ENCODE assay signal across 29 cellular contexts in genomic region chr16:66425651-66426050, GRCh38. TPM values are rescaled to one million over a fixed set of nuclear protein-coding genes. Genes with fewer than 3 reads are reported as not detected.
DNase-seq lines count a peak whose midpoint lies in the region; ATAC-seq, FAIRE-seq and TF ChIP-seq lines count a peak whose summit lies in the region.
"Had no signal": no experiment of that assay in that cellular context is flagged by ENCODE, and none has a peak within 500 bp of the region (broad histone marks: within the 10 kb centered on the region; RNA-seq: fewer than 3 reads in every experiment).

No MANE protein-coding gene starts in this region.

- H3K4me3 ChIP-seq in H1 (ENCODE audit: extremely low read depth in 1 of 4, insufficient read depth in 2 of 4, low read depth in 3 of 4, low read length in 4 of 4): no peak overlapping the region; a peak in 1 of 8 replicates

- peak overlapping the region; percentile 52 for H3K4me3 Mint-ChIP-seq in activated naive CD8-positive, alpha-beta T cell
- H3K4me3 Mint-ChIP-seq in activated naive CD8-positive, alpha-beta T cell treated with anti-CD3 and anti-CD28 coated beads for 36 hours: no peak overlapping the region
- peak overlapping the region; percentile 58 for H3K4me3 Mint-ChIP-seq in nephron progenitor cell
- H3K4me3 Mint-ChIP-seq: activated CD4-positive, alpha-beta T cell treated with anti-CD3 and anti-CD28 coated beads for 36 hours; activated CD8-positive, alpha-beta T cell treated with anti-CD3 and anti-CD28 coated beads, Interleukin-2, amount 10 ng/mL, durations not matched to agents 7 days and 5 days; dendritic cell treated with granulocyte-macrophage colony-stimulating factor and Interleukin-4, amounts not matched to agents 40 ng/mL and 50 ng/mL, for 4 days had no signal

- no peak overlapping the region for H3K4ac ChIP-seq in H1 (replicated peaks; ENCODE audit: insufficient read length, low read depth, low read length)

- H3K79me2 ChIP-seq in H1 (ENCODE audit: control insufficient read depth in 1 of 2, insufficient read depth in 2 of 2, low read length in 2 of 2): no peaks in the 10 kb centered on the region

- H3K4me1 Mint-ChIP-seq in activated naive CD8-positive, alpha-beta T cell (ENCODE audit: low read depth): peaks cover 6% of the 10 kb centered on the region
- H3K4me1 Mint-ChIP-seq in activated naive CD8-positive, alpha-beta T cell treated with anti-CD3 and anti-CD28 coated beads for 36 hours: no peaks in the 10 kb centered on the region
- peaks cover 21% of the 10 kb centered on the region for H3K4me1 Mint-ChIP-seq in nephron progenitor cell
- H3K4me1 Mint-ChIP-seq: activated CD4-positive, alpha-beta T cell treated with anti-CD3 and anti-CD28 coated beads for 36 hours had no signal

- H3K27ac ChIP-seq in H1 (ENCODE audit: low read depth, low read length): no peak overlapping the region

- H3K4me1 ChIP-seq in H1 (replicated peaks in 1 of 4; ENCODE audit: control insufficient read depth in 3 of 4, insufficient read depth in 4 of 4, low read length in 3 of 4): peaks cover 0 to 29% (median 21%) of the 10 kb centered on the region in 4 experiments; a peak in 6 of 7 replicates

- no peaks in the 10 kb centered on the region for H3K36me3 Mint-ChIP-seq in activated naive CD8-positive, alpha-beta T cell
- no peaks in the 10 kb centered on the region for H3K36me3 Mint-ChIP-seq in activated naive CD8-positive, alpha-beta T cell treated with anti-CD3 and anti-CD28 coated beads for 36 hours
- no peaks in the 10 kb centered on the region for H3K36me3 Mint-ChIP-seq in nephron progenitor cell (ENCODE audit: low read depth)
- H3K36me3 Mint-ChIP-seq: CD4-positive, alpha-beta memory T cell; IgD-negative memory B cell; naive B cell had no signal

- no peak for DNase-seq in activated naive CD8-positive, alpha-beta T cell treated with anti-CD3 and anti-CD28 coated beads for 36 hours
- DNase-seq in H1 (ENCODE audit: low read depth in 1 of 2, low spot score in 2 of 2) (no peak), nephron progenitor cell (no peak), NCI-H2081 (lab: John Stamatoyannopoulos, UW) (no peak)
- DNase-seq: activated CD4-positive, alpha-beta T cell treated with anti-CD3 and anti-CD28 coated beads for 36 hours; activated CD8-positive, alpha-beta T cell treated with anti-CD3 and anti-CD28 coated beads, Interleukin-2, amount 10 ng/mL, durations not matched to agents 7 days and 5 days; activated gamma-delta T cell; activated T-cell treated with anti-CD3 and anti-CD28 coated beads, Interleukin-2, amount 50 U/mL, for 1 hour; CD4-positive, alpha-beta memory T cell; foreskin fibroblast; kidney; left ventricle myocardium superior; midbrain; naive B cell; NCI-H446 treated with DMSO at 0.1 percent for 48 hours; NCI-H82; SHP77 treated with DMSO at 0.1 percent for 48 hours; T-helper 9 cell had no signal

- H4K91ac ChIP-seq in H1 (replicated peaks; ENCODE audit: insufficient read length, low read length): no peak overlapping the region

- H3K27me3 ChIP-seq in H1 (replicated peaks in 1 of 4; ENCODE audit: control insufficient read depth in 3 of 4, extremely low read depth in 1 of 4, insufficient read depth in 3 of 4, low read length in 3 of 4): peaks cover 49 to 64% (median 59%) of the 10 kb centered on the region in 4 experiments

- H3K14ac ChIP-seq in H1 (ENCODE audit: insufficient read length): no peak overlapping the region

- H2BK20ac ChIP-seq in H1 (ENCODE audit: low read length): no peak overlapping the region

- H2BK120ac ChIP-seq in H1 (replicated peaks; ENCODE audit: low read depth, low read length): no peak overlapping the region

- no peak overlapping the region for H2BK15ac ChIP-seq in H1 (ENCODE audit: low read length)

- no peak overlapping the region for H2AK5ac ChIP-seq in H1 (ENCODE audit: low read depth, low read length)

- TF ChIP-seq CTCF in H1 (IDR thresholded peaks at IDR 0.05; ENCODE audit: control extremely low read depth in 1 of 3, insufficient read depth in 1 of 3, low read depth in 1 of 3, low read length in 3 of 3) (no peak), nephron progenitor cell (IDR thresholded peaks at IDR 0.05) (no peak)

- ATAC-seq in GM18502 (IDR thresholded peaks at IDR 0.05; ENCODE audit: poor library complexity, unreplicated experiment): no peak
- no peak for ATAC-seq in HG03521 (IDR thresholded peaks at IDR 0.05; ENCODE audit: unreplicated experiment)
- no peak for ATAC-seq in HG03175 (IDR thresholded peaks at IDR 0.05; ENCODE audit: unreplicated experiment)
- ATAC-seq: activated CD8-positive, alpha-beta T cell treated with anti-CD3 and anti-CD28 coated beads, Interleukin-2, amount 10 ng/mL, durations not matched to agents 7 days and 5 days; esophagus mucosa; left ventricle myocardium superior had no signal

- H3K4me2 ChIP-seq in H1 (ENCODE audit: insufficient read depth in 1 of 2, low read depth in 2 of 2, low read length in 2 of 2): peak overlapping the region; percentile 67 to 97; a peak in 3 of 4 replicates

- H2BK12ac ChIP-seq in H1 (ENCODE audit: low read depth, low read length): no peak overlapping the region

- H3K56ac ChIP-seq in H1 (replicated peaks; ENCODE audit: insufficient read length, low read depth, low read length): no peak overlapping the region

- no peak overlapping the region for H2BK5ac ChIP-seq in H1 (ENCODE audit: low read depth, low read length)

- H3K9ac ChIP-seq in H1 (replicated peaks in 1 of 4; ENCODE audit: extremely low read depth in 1 of 4, low read depth in 3 of 4, low read length in 3 of 4): no peak overlapping the region

- peaks cover 11% of the 10 kb centered on the region for H3K23me2 ChIP-seq in H1 (ENCODE audit: low read depth, low read length)

- H3K23ac ChIP-seq in H1 (ENCODE audit: insufficient read length): no peak overlapping the region

- POLR2A ChIA-PET in H1 (lab: Charles Lee; ENCODE audit: partially characterized antibody): no interaction called here

- H3K9me3 Mint-ChIP-seq in activated naive CD8-positive, alpha-beta T cell (ENCODE audit: low read depth): no peaks in the 10 kb centered on the region
- H3K9me3 Mint-ChIP-seq in activated naive CD8-positive, alpha-beta T cell treated with anti-CD3 and anti-CD28 coated beads for 36 hours: no peaks in the 10 kb centered on the region
- peaks cover 9% of the 10 kb centered on the region for H3K9me3 Mint-ChIP-seq in nephron progenitor cell
- H3K9me3 Mint-ChIP-seq: central memory CD8-positive, alpha-beta T cell; dendritic cell treated with granulocyte-macrophage colony-stimulating factor and Interleukin-4, amounts not matched to agents 40 ng/mL and 50 ng/mL, for 4 days; IgD-negative memory B cell had no signal

- peaks cover 4 to 11% of the 10 kb centered on the region in 2 experiments for H4K20me1 ChIP-seq in H1 (replicated peaks in 1 of 2; ENCODE audit: control insufficient read depth in 1 of 2, insufficient read depth in 2 of 2, low read length in 2 of 2)

- CTCF ChIA-PET in H1 (lab: Charles Lee; ENCODE audit: partially characterized antibody): interaction anchor here (0.9 to 2.3 kb wide), 6 partner anchors 9 to 84 kb away, joined by 3 to 11 read pairs (median 6); no protein-coding TSS in a partner anchor

- WGBS in H1 (ENCODE audit: extremely low coverage in 1 of 2, insufficient coverage in 1 of 2, insufficient read length in 1 of 2, insufficient replicate concordance in 2 of 2, low coverage in 1 of 2, low lambda C conversion rate in 2 of 2, missing lambda C conversion rate in 1 of 2), 2 experiments: 24% methylated on average over 5 of the region's 8 CpGs; no CpG with 5 or more reads in 1 of the 2 experiments

- no peaks in the 10 kb centered on the region for H3K9me3 ChIP-seq in H1 (ENCODE audit: insufficient read depth in 2 of 2, low read depth in 1 of 2, low read length in 1 of 2)
- H3K9me3 ChIP-seq: A549 had no signal

- no peak for TF ChIP-seq EP300 in H1 (IDR thresholded peaks at IDR 0.05; ENCODE audit: borderline replicate concordance in 1 of 2, low read depth in 2 of 2, low read length in 2 of 2)

- H3K18ac ChIP-seq in H1 (ENCODE audit: extremely low read depth, low read length): no peak overlapping the region

- H3K27me3 Mint-ChIP-seq in activated naive CD8-positive, alpha-beta T cell: peaks cover 30% of the 10 kb centered on the region
- H3K27me3 Mint-ChIP-seq in activated naive CD8-positive, alpha-beta T cell treated with anti-CD3 and anti-CD28 coated beads for 36 hours: peaks cover 59% of the 10 kb centered on the region
- peaks cover 87% of the 10 kb centered on the region for H3K27me3 Mint-ChIP-seq in nephron progenitor cell (ENCODE audit: low read depth, poor library complexity)

- H3K79me1 ChIP-seq in H1 (ENCODE audit: low read depth, low read length): no peaks in the 10 kb centered on the region

- no peak for TF ChIP-seq RAD21 in H1 (IDR thresholded peaks at IDR 0.05 in 1 of 2, conservative IDR thresholded peaks at IDR 0.05 in 1 of 2; ENCODE audit: low read depth in 2 of 2, low read length in 2 of 2)

- TF ChIP-seq POLR2A in H1 (IDR thresholded peaks at IDR 0.05; ENCODE audit: control extremely low read depth in 1 of 2, low read depth in 2 of 2, low read length in 2 of 2): no peak

- no peak overlapping the region for H2AFZ ChIP-seq in H1 (ENCODE audit: low read length)

- H4K5ac ChIP-seq in H1 (ENCODE audit: insufficient read length, low read depth, low read length): no peak overlapping the region

- H4K8ac ChIP-seq in H1 (ENCODE audit: extremely low read depth, insufficient read depth, low read length): no peak overlapping the region

- no peak overlapping the region for H3K27ac Mint-ChIP-seq in activated naive CD8-positive, alpha-beta T cell
- no peak overlapping the region for H3K27ac Mint-ChIP-seq in activated naive CD8-positive, alpha-beta T cell treated with anti-CD3 and anti-CD28 coated beads for 36 hours
- H3K27ac Mint-ChIP-seq in nephron progenitor cell: no peak overlapping the region
- H3K27ac Mint-ChIP-seq: activated CD4-positive, alpha-beta T cell treated with anti-CD3 and anti-CD28 coated beads for 36 hours; activated CD8-positive, alpha-beta T cell treated with anti-CD3 and anti-CD28 coated beads, Interleukin-2, amount 10 ng/mL, durations not matched to agents 7 days and 5 days; CD4-positive, alpha-beta memory T cell; dendritic cell treated with granulocyte-macrophage colony-stimulating factor and Interleukin-4, amounts not matched to agents 40 ng/mL and 50 ng/mL, for 4 days; naive B cell had no signal

- FAIRE-seq in H1 (lab: Jason Lieb, UNC): no peak
- FAIRE-seq: A549, kidney, RCC 7860 had no signal

- H3K36me3 ChIP-seq in H1 (ENCODE audit: control insufficient read depth in 2 of 4, insufficient read depth in 4 of 4, low read length in 3 of 4): no peaks in the 10 kb centered on the region

RNA-seq across cellular contexts. Expression of gene BEAN1, which starts 1.4 kb away (rescaled TPM):
- not detected for total RNA-seq in activated naive CD8-positive, alpha-beta T cell treated with anti-CD3 and anti-CD28 coated beads for 36 hours
- total RNA-seq in H1 (2021; fragmentation: NEBNext Ultra II Directional; extraction: Animal tissue kit (Norgen Biotek cat#: 25700)): not detected in 2 replicates
- 0.05 and 0.08 TPM in 2 replicates for polyA plus RNA-seq in H1 (2011; rRNA removed)
- 0.08 TPM for polyA plus RNA-seq in H1 (2011; cell fraction: cytosol; rRNA removed)
- polyA plus RNA-seq in H1 (2011; cell fraction: nucleus; rRNA removed): 0.07 TPM
- polyA plus RNA-seq in H1 (2012, experiment 1 of 2): 0.13 to 0.24 TPM (median 0.15 TPM) in 3 of 4 replicates, not detected in the other
- not detected for polyA plus RNA-seq in H1 (2012, experiment 2 of 2)
- 0.04 TPM for polyA plus RNA-seq in H1 (2013, experiment 1 of 2)
- polyA plus RNA-seq in H1 (2013, experiment 2 of 2): 0.13 TPM
- polyA minus RNA-seq in H1 (2011; rRNA and poly(A)+ RNA removed): not detected in 2 replicates
- polyA minus RNA-seq in H1 (2011; cell fraction: cytosol; rRNA and poly(A)+ RNA removed): not detected
- polyA minus RNA-seq in H1 (2011; cell fraction: nucleus; rRNA and poly(A)+ RNA removed): not detected
- total RNA-seq: activated CD4-positive, alpha-beta T cell treated with anti-CD3 and anti-CD28 coated beads for 36 hours; activated CD8-positive, alpha-beta T cell treated with anti-CD3 and anti-CD28 coated beads, Interleukin-2, amount 10 ng/mL, durations not matched to agents 7 days and 5 days; CD4-positive, alpha-beta memory T cell; skeletal muscle tissue had no signal
- polyA plus RNA-seq: IgD-negative memory B cell had no signal

RNA-seq across cellular contexts. Expression of gene CDH5, which starts 59.2 kb away (rescaled TPM):
- not detected for total RNA-seq in activated naive CD8-positive, alpha-beta T cell treated with anti-CD3 and anti-CD28 coated beads for 36 hours
- 0.32 and 0.59 TPM in 2 replicates for total RNA-seq in H1 (2021; fragmentation: NEBNext Ultra II Directional; extraction: Animal tissue kit (Norgen Biotek cat#: 25700))
- polyA plus RNA-seq in H1 (2011; rRNA removed): 0.20 and 0.32 TPM in 2 replicates
- 0.23 TPM for polyA plus RNA-seq in H1 (2011; cell fraction: cytosol; rRNA removed)
- polyA plus RNA-seq in H1 (2011; cell fraction: nucleus; rRNA removed): 0.50 TPM
- 0.18 to 0.35 TPM (median 0.30 TPM) in 4 replicates for polyA plus RNA-seq in H1 (2012, experiment 1 of 2)
- 0.16 TPM for polyA plus RNA-seq in H1 (2012, experiment 2 of 2)
- polyA plus RNA-seq in H1 (2013, experiment 1 of 2): 0.97 TPM
- polyA plus RNA-seq in H1 (2013, experiment 2 of 2): 0.88 TPM
- polyA minus RNA-seq in H1 (2011; rRNA and poly(A)+ RNA removed): 0.27 and 0.69 TPM in 2 replicates
- not detected for polyA minus RNA-seq in H1 (2011; cell fraction: cytosol; rRNA and poly(A)+ RNA removed)
- not detected for polyA minus RNA-seq in H1 (2011; cell fraction: nucleus; rRNA and poly(A)+ RNA removed)
- total RNA-seq: activated CD4-positive, alpha-beta T cell treated with anti-CD3 and anti-CD28 coated beads for 36 hours; activated CD8-positive, alpha-beta T cell treated with anti-CD3 and anti-CD28 coated beads, Interleukin-2, amount 10 ng/mL, durations not matched to agents 7 days and 5 days; CD4-positive, alpha-beta memory T cell had no signal
- polyA plus RNA-seq: CD4-positive, alpha-beta memory T cell; IgD-negative memory B cell had no signal
